33 cellular contexts compared by ENCODE assay signal in genomic region chr20:6228302-6228843, GRCh38.
"Had no signal": no experiment of that assay in that cellular context is flagged by ENCODE, and none has a peak within 500 bp of the region (broad histone marks: within the 10 kb centered on the region; RNA-seq: fewer than 3 reads in every experiment).

No MANE protein-coding gene starts in this region.

- H3K4me3 ChIP-seq: MG63 had no signal

- H3K27me3 ChIP-seq: MG63 had no signal

- H3K9me3 ChIP-seq: MG63 had no signal

- DNase-seq: Karpas-422, Kasumi-1, MG63, MM.1S, MV-4-11, NCI-H1092, NCI-H1092 treated with DMSO at 0.1 percent for 48 hours, NCI-H1105, NCI-H1105 treated with DMSO at 0.1 percent for 48 hours, NCI-H1417, NCI-H1417 treated with DMSO at 0.1 percent for 48 hours, NCI-H1436, NCI-H1436 treated with DMSO at 0.1 percent for 48 hours, NCI-H146, NCI-H1694, NCI-H1694 treated with DMSO at 0.1 percent for 48 hours, NCI-H187, NCI-H187 treated with DMSO at 0.1 percent for 48 hours, NCI-H1930, NCI-H2029, NCI-H2029 treated with DMSO at 0.1 percent for 48 hours, NCI-H2081, NCI-H2081 treated with DMSO at 0.1 percent for 48 hours, NCI-H2107, NCI-H2171, NCI-H2171 treated with DMSO at 0.1 percent for 48 hours, NCI-H2227 treated with DMSO at 0.1 percent for 48 hours, NCI-H226, NCI-H345, NCI-H446, NCI-H446 treated with DMSO at 0.1 percent for 48 hours, NCI-H510A, NCI-H510A treated with DMSO at 0.1 percent for 48 hours had no signal

- H3K36me3 ChIP-seq: MG63 had no signal
